24 cellular contexts compared by ENCODE assay signal in genomic region chr15:73602992-73603391, GRCh38. TPM values are rescaled to one million over a fixed set of nuclear protein-coding genes. Genes with fewer than 3 reads are reported as not detected.
A peak's percentile ranks its signal among the peaks of the same experiment; 100 is the strongest.
DNase-seq lines count a peak whose midpoint lies in the region; ATAC-seq, FAIRE-seq and TF ChIP-seq lines count a peak whose summit lies in the region.
"Had no signal": no experiment of that assay in that cellular context is flagged by ENCODE, and none has a peak within 500 bp of the region (broad histone marks: within the 10 kb centered on the region; RNA-seq: fewer than 3 reads in every experiment).

No MANE protein-coding gene starts in this region.

- H2AK5ac ChIP-seq in mesenchymal stem cell (ENCODE audit: low read length, severe bottlenecking) (no peak overlapping the region), neuronal stem cell (ENCODE audit: low read depth, low read length) (no peak overlapping the region)

- no peaks in the 10 kb centered on the region for H3K9me3 Mint-ChIP-seq in endothelial cell (ENCODE audit: unreplicated experiment)
- H3K9me3 Mint-ChIP-seq: activated CD4-positive, alpha-beta T cell treated with anti-CD3 and anti-CD28 coated beads, Interleukin-2, amount 10 ng/mL, durations not matched to agents 7 days and 5 days; dendritic cell treated with granulocyte-macrophage colony-stimulating factor and Interleukin-4, amounts not matched to agents 40 ng/mL and 50 ng/mL, for 4 days; HFFc6 had no signal

- H2AFZ ChIP-seq in mesenchymal stem cell (ENCODE audit: low read depth, low read length) (no peak overlapping the region), neuronal stem cell (ENCODE audit: low read length) (no peak overlapping the region)

- H3K14ac ChIP-seq in mesenchymal stem cell (ENCODE audit: low read length in 2 of 2) (no peak overlapping the region), neuronal stem cell (ENCODE audit: low read length) (no peak overlapping the region)

- H2BK5ac ChIP-seq in mesenchymal stem cell (ENCODE audit: low read depth, low read length, poor library complexity, severe bottlenecking) (no peak overlapping the region), neuronal stem cell (ENCODE audit: low read length) (no peak overlapping the region)

- peaks cover 37% of the 10 kb centered on the region for H3K4me1 ChIP-seq in RWPE2 (ENCODE audit: insufficient read depth, poor library complexity, severe bottlenecking)
- peaks cover 15% of the 10 kb centered on the region for H3K4me1 ChIP-seq in mesenchymal stem cell (ENCODE audit: control insufficient read depth, insufficient read depth, low read depth, low read length)
- H3K4me1 ChIP-seq in skeletal muscle tissue (ENCODE audit: control insufficient read depth in 3 of 3, insufficient read depth in 3 of 3, low read length in 3 of 3), result peaks cover 48 to 58% (median 51%) of the 10 kb centered on the region in 3 donors
- H3K4me1 ChIP-seq in pancreas, result peaks cover 29 to 41% (median 33%) of the 10 kb centered on the region in 3 donors
- H3K4me1 ChIP-seq in neuronal stem cell (ENCODE audit: control insufficient read depth in 2 of 2, insufficient read depth in 1 of 2, low read depth in 1 of 2, low read length in 2 of 2), result peaks cover 22 to 27% of the 10 kb centered on the region in 2 donors

- H3K79me1 ChIP-seq in mesenchymal stem cell (replicated peaks; ENCODE audit: low read length, poor library complexity, severe bottlenecking) (peaks cover 14% of the 10 kb centered on the region), neuronal stem cell (ENCODE audit: low read depth, low read length) (peaks cover 4% of the 10 kb centered on the region)

- WGBS in mesenchymal stem cell, result 100% methylated on average over 1 of the region's 2 CpGs
- WGBS in pancreas, 2 donors, result 70 to 80% methylated on average over 2 of the region's 2 CpGs
- no CpG with 5 or more reads among the region's 2 CpGs for WGBS in neuronal stem cell (ENCODE audit: extremely low coverage in 2 of 2, insufficient read length in 2 of 2, insufficient replicate concordance in 1 of 2), 2 donors

- H3K27ac ChIP-seq in RWPE2 (ENCODE audit: poor library complexity, severe bottlenecking) (peak overlapping the region; percentile 56), mesenchymal stem cell (ENCODE audit: low read length, poor library complexity, severe bottlenecking) (no peak overlapping the region), skeletal muscle tissue (ENCODE audit: low read depth, low read length) (peak overlapping the region; percentile 64), pancreas (no peak overlapping the region), neuronal stem cell (replicated peaks; ENCODE audit: low read length) (no peak overlapping the region)
- H3K27ac ChIP-seq: right lobe of liver had no signal

- H2BK120ac ChIP-seq in mesenchymal stem cell (ENCODE audit: low read depth, low read length) (no peak overlapping the region), neuronal stem cell (ENCODE audit: low read depth, low read length) (no peak overlapping the region)

- no peaks in the 10 kb centered on the region for H3K27me3 ChIP-seq in RWPE2 (ENCODE audit: insufficient read depth, poor library complexity, severe bottlenecking)
- no peaks in the 10 kb centered on the region for H3K27me3 ChIP-seq in mesenchymal stem cell (ENCODE audit: control insufficient read depth in 1 of 2, insufficient read depth in 1 of 2, low read length in 2 of 2)
- no peaks in the 10 kb centered on the region for H3K27me3 ChIP-seq in skeletal muscle tissue (ENCODE audit: control insufficient read depth in 3 of 3, insufficient read depth in 3 of 3, low read length in 3 of 3)
- no peaks in the 10 kb centered on the region for H3K27me3 ChIP-seq in pancreas
- H3K27me3 ChIP-seq in neuronal stem cell (ENCODE audit: control insufficient read depth in 3 of 3, insufficient read depth in 3 of 3, low read depth in 1 of 3, low read length in 3 of 3), result no peaks in the 10 kb centered on the region
- H3K27me3 ChIP-seq: right lobe of liver, stomach had no signal

- no peak overlapping the region for H3K4me2 ChIP-seq in mesenchymal stem cell (ENCODE audit: low read length, poor library complexity, severe bottlenecking)
- no peak overlapping the region for H3K4me2 ChIP-seq in neuronal stem cell (ENCODE audit: insufficient read depth, low read length, poor library complexity, severe bottlenecking)

- H4K91ac ChIP-seq in mesenchymal stem cell (ENCODE audit: low read length) (no peak overlapping the region), neuronal stem cell (ENCODE audit: low read depth, low read length, poor library complexity) (no peak overlapping the region)

- H3K27ac Mint-ChIP-seq in endothelial cell (ENCODE audit: unreplicated experiment), result peak overlapping the region; percentile 55
- H3K27ac Mint-ChIP-seq: activated CD4-positive, alpha-beta T cell treated with anti-CD3 and anti-CD28 coated beads, Interleukin-2, amount 10 ng/mL, durations not matched to agents 7 days and 5 days; dendritic cell treated with granulocyte-macrophage colony-stimulating factor and Interleukin-4, amounts not matched to agents 40 ng/mL and 50 ng/mL, for 4 days; HFFc6; T-cell had no signal

- DNase-seq in RWPE2 (ENCODE audit: low spot score) (no peak), endothelial cell (ENCODE audit: low spot score) (no peak), mesenchymal stem cell (peak; percentile 22), pancreas (no peak), NCI-H1105 (lab: John Stamatoyannopoulos, UW) (no peak), neuronal stem cell (ENCODE audit: low spot score) (no peak)
- DNase-seq: activated CD4-positive, alpha-beta T cell treated with anti-CD3 and anti-CD28 coated beads, Interleukin-2, amount 10 ng/mL, durations not matched to agents 7 days and 5 days; activated CD8-positive, alpha-beta memory T cell treated with anti-CD3 and anti-CD28 coated beads, Interleukin-2, amount 50 U/mL, for 48 hours; activated naive CD4-positive, alpha-beta T cell treated with Interleukin-2 at 50 U/mL for 16 hours; AML-193; GF-D8; glutamatergic neuron; HFFc6; mesendoderm; NCI-H1048; NCI-H2029 treated with DMSO at 0.1 percent for 48 hours; NCI-H446 treated with DMSO at 0.1 percent for 48 hours; right lobe of liver; stimulated activated CD4-positive, alpha-beta T cell treated with anti-CD3 and anti-CD28 coated beads, Interleukin-2, amount 100 ng/mL, for 24 hours; stomach; T-cell had no signal

- H4K8ac ChIP-seq in mesenchymal stem cell (ENCODE audit: low read length), result no peak overlapping the region
- no peak overlapping the region for H4K8ac ChIP-seq in neuronal stem cell (ENCODE audit: low read depth, low read length)

- H3K18ac ChIP-seq in mesenchymal stem cell (ENCODE audit: low read depth in 1 of 2, low read length in 2 of 2) (no peak overlapping the region), neuronal stem cell (ENCODE audit: low read length) (no peak overlapping the region)

- H3K9me3 ChIP-seq in RWPE2 (ENCODE audit: severe bottlenecking), result no peaks in the 10 kb centered on the region
- H3K9me3 ChIP-seq in mesenchymal stem cell (ENCODE audit: control insufficient read depth, low read length), result no peaks in the 10 kb centered on the region
- no peaks in the 10 kb centered on the region for H3K9me3 ChIP-seq in skeletal muscle tissue (ENCODE audit: control insufficient read depth in 3 of 3, low read length in 3 of 3)
- no peaks in the 10 kb centered on the region for H3K9me3 ChIP-seq in pancreas
- no peaks in the 10 kb centered on the region for H3K9me3 ChIP-seq in neuronal stem cell (replicated peaks in 1 of 2; ENCODE audit: control insufficient read depth in 2 of 2, insufficient read depth in 1 of 2, low read depth in 1 of 2, low read length in 2 of 2)
- H3K9me3 ChIP-seq: right lobe of liver, stomach had no signal

- H2BK15ac ChIP-seq in mesenchymal stem cell (ENCODE audit: low read depth, poor library complexity, severe bottlenecking), result no peak overlapping the region
- no peak overlapping the region for H2BK15ac ChIP-seq in neuronal stem cell (ENCODE audit: low read length)

- peaks cover 44% of the 10 kb centered on the region for H3K4me1 Mint-ChIP-seq in endothelial cell (ENCODE audit: unreplicated experiment)

- no peak for FAIRE-seq in pancreas (lab: Jason Lieb, UNC)
- FAIRE-seq: urothelium cell line had no signal

- H3K9ac ChIP-seq in mesenchymal stem cell (ENCODE audit: low read length), result peak overlapping the region; percentile 48
- H3K9ac ChIP-seq in skeletal muscle tissue (ENCODE audit: low read depth in 1 of 3, low read length in 3 of 3), result peak overlapping the region in 2 of 3 donors; percentile 14 to 24
- H3K9ac ChIP-seq in neuronal stem cell (ENCODE audit: low read depth, low read length, poor library complexity), result no peak overlapping the region

- H3K23ac ChIP-seq in mesenchymal stem cell (ENCODE audit: low read length in 2 of 2) (no peak overlapping the region), neuronal stem cell (ENCODE audit: low read depth, low read length, poor library complexity) (no peak overlapping the region)

- H2BK12ac ChIP-seq in mesenchymal stem cell (ENCODE audit: low read length in 2 of 2) (no peak overlapping the region), neuronal stem cell (ENCODE audit: low read length) (no peak overlapping the region)

- H3K27me3 Mint-ChIP-seq in endothelial cell (ENCODE audit: unreplicated experiment), result peaks cover 2% of the 10 kb centered on the region
- H3K27me3 Mint-ChIP-seq: activated CD4-positive, alpha-beta T cell treated with anti-CD3 and anti-CD28 coated beads, Interleukin-2, amount 10 ng/mL, durations not matched to agents 7 days and 5 days; dendritic cell treated with granulocyte-macrophage colony-stimulating factor and Interleukin-4, amounts not matched to agents 40 ng/mL and 50 ng/mL, for 4 days; T-cell had no signal

- no peak overlapping the region for H3K4me3 Mint-ChIP-seq in endothelial cell (ENCODE audit: unreplicated experiment)
- H3K4me3 Mint-ChIP-seq: activated CD4-positive, alpha-beta T cell treated with anti-CD3 and anti-CD28 coated beads, Interleukin-2, amount 10 ng/mL, durations not matched to agents 7 days and 5 days; dendritic cell treated with granulocyte-macrophage colony-stimulating factor and Interleukin-4, amounts not matched to agents 40 ng/mL and 50 ng/mL, for 4 days; HFFc6; T-cell had no signal

- ATAC-seq in RWPE2 (ENCODE audit: low read depth), result no peak
- no peak for ATAC-seq in pancreas

- intact Hi-C loops in pancreas (cut with DNase I), result no loop called here

- no peak for TF ChIP-seq CTCF in RWPE2 (IDR thresholded peaks at IDR 0.05; ENCODE audit: poor library complexity, severe bottlenecking)
- TF ChIP-seq CTCF in endothelial cell (IDR thresholded peaks at IDR 0.05; ENCODE audit: unreplicated experiment), result no peak
- TF ChIP-seq CTCF in pancreas (IDR thresholded peaks at IDR 0.05), result no peak

- no peak overlapping the region for H3K4me3 ChIP-seq in RWPE2 (ENCODE audit: severe bottlenecking)
- H3K4me3 ChIP-seq in mesenchymal stem cell (ENCODE audit: insufficient read depth in 1 of 2, low read depth in 1 of 2, low read length in 2 of 2), result no peak overlapping the region
- no peak overlapping the region for H3K4me3 ChIP-seq in skeletal muscle tissue (ENCODE audit: low read length in 3 of 3)
- no peak overlapping the region for H3K4me3 ChIP-seq in pancreas
- no peak overlapping the region for H3K4me3 ChIP-seq in neuronal stem cell (ENCODE audit: low read length in 2 of 2)
- H3K4me3 ChIP-seq: right lobe of liver, stomach had no signal

- H3K4ac ChIP-seq in mesenchymal stem cell (ENCODE audit: low read depth in 1 of 2, low read length in 2 of 2) (no peak overlapping the region), neuronal stem cell (ENCODE audit: low read length) (no peak overlapping the region)

- H3K36me3 ChIP-seq in RWPE2 (ENCODE audit: low read depth) (peaks cover 8% of the 10 kb centered on the region), mesenchymal stem cell (ENCODE audit: control insufficient read depth in 1 of 2, insufficient read depth in 2 of 2, low read depth in 1 of 2, low read length in 2 of 2) (peaks cover 0 to 10% of the 10 kb centered on the region in 2 experiments), skeletal muscle tissue (ENCODE audit: control insufficient read depth in 3 of 3, insufficient read depth in 3 of 3, low read length in 3 of 3) (no peaks in the 10 kb centered on the region), pancreas (no peaks in the 10 kb centered on the region), neuronal stem cell (replicated peaks in 1 of 2; ENCODE audit: control insufficient read depth in 2 of 2, insufficient read depth in 2 of 2, low read length in 2 of 2) (no peaks in the 10 kb centered on the region)
- H3K36me3 ChIP-seq: right lobe of liver, stomach had no signal

- H3K36me3 Mint-ChIP-seq in endothelial cell (ENCODE audit: low read depth, unreplicated experiment), result no peaks in the 10 kb centered on the region

RNA-seq across cellular contexts. Expression of gene NPTN, which starts 30.2 kb away (rescaled TPM):
- total RNA-seq in endothelial cell (ENCODE audit: unreplicated experiment) (223 TPM), skeletal muscle tissue (43.3 TPM), pancreas (10 to 100 TPM; 27.6 to 57.3 (median 36.8) TPM)
- 177 TPM for polyA plus RNA-seq in mesenchymal stem cell (2013, experiment 1 of 2)
- 174 TPM for polyA plus RNA-seq in mesenchymal stem cell (2013, experiment 2 of 2)
- 10 to 100 TPM; 16.2 to 61.9 TPM for polyA plus RNA-seq in pancreas
- polyA plus RNA-seq in neuronal stem cell (2013, experiment 1 of 2), result 47.2 TPM
- polyA plus RNA-seq in neuronal stem cell (2013, experiment 2 of 2), result 47.3 TPM

Comparison
In these comparisons a context has a peak if more than half of its experiments do, and no peak if none do; other contexts are left out.
1. H3K27ac ChIP-seq: peak in RWPE2 (single experiment) and skeletal muscle tissue (single experiment); none in mesenchymal stem cell (single experiment), pancreas (0 of 4) and neuronal stem cell (single experiment).